In the genomic region with DNA sequence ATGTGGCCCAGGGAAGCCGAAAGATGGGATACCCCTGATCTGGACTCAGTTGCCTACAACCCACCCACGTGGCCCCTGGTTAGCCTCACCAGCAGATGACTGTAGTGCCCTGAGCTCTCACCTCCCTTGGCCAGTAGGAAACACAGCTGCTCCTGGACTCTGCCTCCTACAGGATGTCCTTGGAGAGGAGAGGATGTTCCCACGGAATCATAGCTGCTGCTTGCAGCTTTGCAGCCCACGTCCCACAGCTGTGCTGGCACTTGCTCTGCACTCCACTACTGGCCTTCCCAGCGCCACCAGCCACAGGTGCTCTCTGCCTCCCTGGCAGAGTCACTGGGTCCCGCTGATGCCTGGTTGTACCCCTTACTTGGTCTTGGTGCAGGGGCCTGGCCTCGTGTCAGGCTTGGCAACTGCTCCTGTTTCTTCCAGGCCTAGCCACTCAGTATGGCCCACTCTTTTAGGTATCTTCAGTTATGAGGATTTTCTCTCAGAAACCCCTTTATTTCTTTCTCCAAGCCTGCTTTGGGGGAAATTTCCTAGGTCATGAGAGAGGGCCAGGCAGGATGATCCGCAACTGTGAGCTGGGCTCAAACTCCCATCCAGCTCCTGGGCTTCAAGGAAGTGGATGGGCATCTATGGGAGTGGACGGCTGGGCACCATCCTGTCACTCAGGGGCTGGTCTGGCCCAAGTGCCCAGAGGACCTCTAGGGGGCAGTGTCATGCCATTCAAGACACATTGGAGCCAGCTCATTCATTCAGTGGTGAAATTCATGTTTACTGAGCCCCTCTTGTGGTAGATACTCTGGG, we compare ENCODE assay signal across 8 cellular contexts. TPM values are rescaled to one million over a fixed set of nuclear protein-coding genes. Genes with fewer than 3 reads are reported as not detected.
DNase-seq lines count a peak whose midpoint lies in the region; ATAC-seq, FAIRE-seq and TF ChIP-seq lines count a peak whose summit lies in the region.

No MANE protein-coding gene starts in this region.

- in situ Hi-C loops in G401 (cut with HindIII; ENCODE audit: low sequenced_read_pairs): no loop called here

- H4K20me1 ChIP-seq in KMS-11 (ENCODE audit: insufficient read depth): no peaks in the 10 kb centered on the region

- no peaks in the 10 kb centered on the region for H3K36me3 ChIP-seq in KMS-11 (ENCODE audit: insufficient read depth)
- peaks cover 27% of the 10 kb centered on the region for H3K36me3 ChIP-seq in bronchial epithelial cell (ENCODE audit: control insufficient read depth, insufficient read depth, low read length)

- DNase-seq in G401 (ENCODE audit: low spot score) (peak; percentile 57), bronchial epithelial cell (ENCODE audit: low read depth) (peak; percentile 49), left colon (peak; percentile 71 to 83), cerebellum (ENCODE audit: low spot score) (no peak)
- DNase-seq in stimulated activated CD4-positive, alpha-beta T cell treated with anti-CD3 and anti-CD28 coated beads, Interleukin-4, amount 100 ng/mL, for 48 hours (ENCODE audit: low read depth in 2 of 2): peak; percentile 56 to 57

- ATAC-seq in GM21526 (IDR thresholded peaks at IDR 0.05; ENCODE audit: low FRiP score, unreplicated experiment) (peak; percentile 66), left colon (peak; percentile 92)

- H2AFZ ChIP-seq in KMS-11 (ENCODE audit: low read depth): no peak overlapping the region

- H3K4me1 ChIP-seq in KMS-11 (ENCODE audit: low read depth, poor library complexity, severe bottlenecking): no peaks in the 10 kb centered on the region

- FAIRE-seq in bronchial epithelial cell (lab: Jason Lieb, UNC): no peak

- no peaks in the 10 kb centered on the region for H3K27me3 ChIP-seq in KMS-11 (ENCODE audit: insufficient read depth, low read depth)
- H3K27me3 ChIP-seq in bronchial epithelial cell (ENCODE audit: control insufficient read depth, insufficient read depth, low read length): no peaks in the 10 kb centered on the region

- H3K79me2 ChIP-seq in KMS-11 (ENCODE audit: insufficient read depth, low read depth): no peaks in the 10 kb centered on the region

- H3K4me2 ChIP-seq in KMS-11: no peak overlapping the region

- H3K9ac ChIP-seq in KMS-11: no peak overlapping the region

- peak; percentile 65 for TF ChIP-seq CTCF in KMS-11 (conservative IDR thresholded peaks at IDR 0.05; ENCODE audit: low read depth, low read length)
- peak; percentile 75 for TF ChIP-seq CTCF in WI38 (IDR thresholded peaks at IDR 0.05; ENCODE audit: low read depth, low read length)
- TF ChIP-seq CTCF in bronchial epithelial cell (IDR thresholded peaks at IDR 0.05; ENCODE audit: insufficient read depth, low read length, severe bottlenecking): peak; percentile 79

- no peak overlapping the region for H3K27ac ChIP-seq in KMS-11

- intact Hi-C loops in left colon (cut with DNase I, micrococcal nuclease): no loop called here

- H3K4me3 ChIP-seq in KMS-11 (IDR thresholded peaks at IDR 0.05; ENCODE audit: insufficient read depth, low read depth, low read length): no peak overlapping the region
- no peak overlapping the region for H3K4me3 ChIP-seq in WI38 (ENCODE audit: low read depth, low read length)
- no peak overlapping the region for H3K4me3 ChIP-seq in bronchial epithelial cell (ENCODE audit: low read depth, low read length)

RNA-seq across cellular contexts. Expression of a gene that starts 16.3 kb away (rescaled TPM):
- 7.1 and 8.2 TPM in 2 replicates for total RNA-seq in G401 (2014; rRNA removed; shearing (Covaris generic))
- total RNA-seq in bronchial epithelial cell: 121 and 171 TPM in 2 replicates
- total RNA-seq in left colon: 100 to 1,000 TPM; 174 to 184 TPM
- 8.6 TPM for total RNA-seq in cerebellum

RNA-seq across cellular contexts. Expression of a gene that starts 55.1 kb away (rescaled TPM):
- total RNA-seq in G401 (2014; rRNA removed; shearing (Covaris generic)): 8.7 and 9.0 TPM in 2 replicates
- total RNA-seq in bronchial epithelial cell (24.2 and 45.7 TPM in 2 replicates), left colon (100 to 1,000 TPM in 1 of 2 donors, 10 to 100 TPM in 1; 80.2 to 114 TPM), cerebellum (8.4 TPM)

Comparison
In these comparisons a context has a peak if more than half of its experiments do, and no peak if none do; other contexts are left out.
1. RNA of a gene that starts 16.3 kb away (total RNA-seq): 174 to 184 TPM in left colon and 121 to 171 TPM in bronchial epithelial cell; 8.6 TPM in cerebellum (single experiment) and 7.1 to 8.2 TPM in G401; every median in the first group is over 10 times any median in the second.
2. Peak in every context shown above with its lines, with median percentiles within 50 percentile points of each other: CTCF ChIP-seq.